15 cellular contexts compared by ENCODE assay signal in the genomic region with DNA sequence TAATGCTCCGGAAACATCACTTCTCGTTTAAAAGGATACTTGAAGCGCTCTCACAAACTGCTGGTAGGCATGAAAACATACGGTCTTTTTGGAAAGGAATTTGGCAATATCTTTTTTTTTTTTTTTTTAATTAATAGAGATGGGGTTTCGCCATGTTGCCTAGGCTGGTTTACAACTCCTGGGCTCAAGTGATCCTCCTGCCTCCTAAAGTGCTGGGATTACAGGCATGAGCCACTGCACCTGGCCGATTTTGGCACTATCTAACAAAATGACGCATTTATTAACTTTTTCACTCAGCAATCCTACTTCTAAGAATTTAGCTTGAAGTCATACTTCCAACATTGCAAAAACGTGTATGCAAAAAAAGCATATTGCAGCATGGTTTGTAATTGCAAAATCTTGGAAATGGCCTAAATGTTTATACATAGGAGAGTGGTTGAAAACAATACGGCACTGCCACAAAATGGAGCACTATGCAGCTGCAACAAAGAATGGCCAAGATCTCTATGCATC. TPM values are rescaled to one million over a fixed set of nuclear protein-coding genes. Genes with fewer than 3 reads are reported as not detected.
A peak's percentile ranks its signal among the peaks of the same experiment; 100 is the strongest.
DNase-seq lines count a peak whose midpoint lies in the region; ATAC-seq and TF ChIP-seq lines count a peak whose summit lies in the region.
"Had no signal": no experiment of that assay in that cellular context is flagged by ENCODE, and none has a peak within 500 bp of the region (broad histone marks: within the 10 kb centered on the region; RNA-seq: fewer than 3 reads in every experiment).

No MANE protein-coding gene starts in this region.

- H3K27ac Mint-ChIP-seq in natural killer cell: peak overlapping the region; percentile 67 to 75
- peak overlapping the region in 1 of 2 donors; percentile 25 for H3K27ac Mint-ChIP-seq in natural killer cell treated with Interleukin-12 subunit alpha and Interleukin-12 subunit beta and Interleukin-15 and Interleukin-18, amount 100 ng/mL, for 72 hours
- H3K27ac Mint-ChIP-seq in central memory CD8-positive, alpha-beta T cell (ENCODE audit: low read depth): peak overlapping the region; percentile 64
- peak overlapping the region in 2 of 3 experiments; percentile 58 to 85 for H3K27ac Mint-ChIP-seq in nephron
- no peak overlapping the region for H3K27ac Mint-ChIP-seq in GM23338

- H3K9me2 ChIP-seq in GM23338 (ENCODE audit: insufficient read depth): no peaks in the 10 kb centered on the region

- peaks cover 6 to 14% of the 10 kb centered on the region in 2 donors for H3K4me1 Mint-ChIP-seq in natural killer cell
- H3K4me1 Mint-ChIP-seq in natural killer cell treated with Interleukin-12 subunit alpha and Interleukin-12 subunit beta and Interleukin-15 and Interleukin-18, amount 100 ng/mL, for 72 hours (ENCODE audit: low read depth in 2 of 2): peaks cover 9 to 14% of the 10 kb centered on the region in 2 donors
- H3K4me1 Mint-ChIP-seq in central memory CD8-positive, alpha-beta T cell: peaks cover 14% of the 10 kb centered on the region
- peaks cover 12% of the 10 kb centered on the region for H3K4me1 Mint-ChIP-seq in nephron
- H3K4me1 Mint-ChIP-seq in GM23338: peaks cover 6% of the 10 kb centered on the region; the same call in 2 of the 3 replicates

- TF ChIP-seq CTCF in natural killer cell (IDR thresholded peaks at IDR 0.05): no peak
- no peak for TF ChIP-seq CTCF in nephron (IDR thresholded peaks at IDR 0.05; ENCODE audit: unreplicated experiment in 3 of 3)
- no peak for TF ChIP-seq CTCF in GM23338 (conservative IDR thresholded peaks at IDR 0.05; ENCODE audit: low read depth in 2 of 2)
- TF ChIP-seq CTCF in colonic mucosa (IDR thresholded peaks at IDR 0.05): no peak

- no peak overlapping the region for H3K9ac ChIP-seq in colonic mucosa (ENCODE audit: low read depth in 2 of 2, low read length in 2 of 2)
- H3K9ac ChIP-seq: BLaER1, KMS-11 had no signal

- intact Hi-C loops in natural killer cell (cut with micrococcal nuclease) (loop anchor here (5.0 to 10.0 kb wide), 3 partner anchors 79 to 343 kb away; partner anchors contain the start of gene ACTR3B), colonic mucosa (cut with DNase I) (no loop called here)

- H3K79me2 ChIP-seq in GM23338 (replicated peaks; ENCODE audit: insufficient read depth): peaks cover 25% of the 10 kb centered on the region

- H3K27me3 Mint-ChIP-seq in natural killer cell (ENCODE audit: low read depth in 2 of 2): no peaks in the 10 kb centered on the region
- H3K27me3 Mint-ChIP-seq in natural killer cell treated with Interleukin-12 subunit alpha and Interleukin-12 subunit beta and Interleukin-15 and Interleukin-18, amount 100 ng/mL, for 72 hours: no peaks in the 10 kb centered on the region
- H3K27me3 Mint-ChIP-seq in central memory CD8-positive, alpha-beta T cell: no peaks in the 10 kb centered on the region
- no peaks in the 10 kb centered on the region for H3K27me3 Mint-ChIP-seq in nephron (ENCODE audit: low read depth)
- H3K27me3 Mint-ChIP-seq in GM23338 (ENCODE audit: insufficient read depth, low read depth, poor library complexity): peaks cover 6% of the 10 kb centered on the region

- H3K27me3 ChIP-seq in GM23338 (ENCODE audit: insufficient read depth) (no peaks in the 10 kb centered on the region), colonic mucosa (no peaks in the 10 kb centered on the region)
- H3K27me3 ChIP-seq: BLaER1, MG63, SJSA1 had no signal

- H3K36me3 ChIP-seq in GM23338 (ENCODE audit: insufficient read depth): no peaks in the 10 kb centered on the region
- H3K36me3 ChIP-seq in colonic mucosa: no peaks in the 10 kb centered on the region
- H3K36me3 ChIP-seq: MG63, SJSA1 had no signal

- H2AFZ ChIP-seq in GM23338: no peak overlapping the region

- H3K9me3 Mint-ChIP-seq in natural killer cell (no peaks in the 10 kb centered on the region), nephron (no peaks in the 10 kb centered on the region), GM23338 (peaks cover 4% of the 10 kb centered on the region; the same call in 1 of the 3 replicates)
- no peaks in the 10 kb centered on the region for H3K9me3 Mint-ChIP-seq in natural killer cell treated with Interleukin-12 subunit alpha and Interleukin-12 subunit beta and Interleukin-15 and Interleukin-18, amount 100 ng/mL, for 72 hours
- H3K9me3 Mint-ChIP-seq in central memory CD8-positive, alpha-beta T cell: no peaks in the 10 kb centered on the region
- H3K9me3 Mint-ChIP-seq: CD8-positive, alpha-beta memory T cell had no signal

- H3K4me3 Mint-ChIP-seq in natural killer cell (no peak overlapping the region), nephron (peak overlapping the region; percentile 74 to 87 (median 83)), GM23338 (no peak overlapping the region)
- H3K4me3 Mint-ChIP-seq in natural killer cell treated with Interleukin-12 subunit alpha and Interleukin-12 subunit beta and Interleukin-15 and Interleukin-18, amount 100 ng/mL, for 72 hours: no peak overlapping the region
- H3K4me3 Mint-ChIP-seq in central memory CD8-positive, alpha-beta T cell: no peak overlapping the region

- no peaks in the 10 kb centered on the region for H3K9me3 ChIP-seq in colonic mucosa
- H3K9me3 ChIP-seq: BLaER1, MG63, SJSA1 had no signal

- H3K4me3 ChIP-seq in GM23338 (no peak overlapping the region), colonic mucosa (no peak overlapping the region)
- H3K4me3 ChIP-seq: BLaER1, MG63, SJSA1 had no signal

- no peak overlapping the region for H3K27ac ChIP-seq in GM23338 (ENCODE audit: low read depth)
- H3K27ac ChIP-seq in colonic mucosa: no peak overlapping the region
- H3K27ac ChIP-seq: BLaER1, KMS-11, SJSA1 had no signal

- H3K4me1 ChIP-seq in GM23338 (ENCODE audit: insufficient read depth): peaks cover 15% of the 10 kb centered on the region
- peaks cover 8% of the 10 kb centered on the region for H3K4me1 ChIP-seq in colonic mucosa
- H3K4me1 ChIP-seq: SJSA1 had no signal

- no peaks in the 10 kb centered on the region for H3F3A ChIP-seq in GM23338 (replicated peaks; ENCODE audit: low read depth)

- DNase-seq in natural killer cell: no peak
- DNase-seq in natural killer cell treated with Interleukin-12 subunit alpha and Interleukin-12 subunit beta and Interleukin-15 and Interleukin-18, amount 100 ng/mL, for 72 hours (ENCODE audit: low spot score): no peak
- DNase-seq in central memory CD8-positive, alpha-beta T cell (ENCODE audit: low spot score in 2 of 2): no peak
- no peak for DNase-seq in UCSD-AML1 (lab: John Stamatoyannopoulos, UW; ENCODE audit: unreplicated experiment)
- no peak for DNase-seq in GM23338 (ENCODE audit: low spot score)
- DNase-seq in colonic mucosa: no peak
- DNase-seq: CD8-positive, alpha-beta memory T cell; MG63; NCI-H2227 treated with DMSO at 0.1 percent for 48 hours; NCI-H526 treated with DMSO at 0.1 percent for 48 hours; RPMI8226 had no signal

- no peaks in the 10 kb centered on the region; the same call in 1 of the 2 replicates for H4K20me1 ChIP-seq in GM23338 (replicated peaks; ENCODE audit: insufficient read depth)
- H4K20me1 ChIP-seq: BLaER1 had no signal

- H3K36me3 Mint-ChIP-seq in natural killer cell (no peaks in the 10 kb centered on the region), nephron (ENCODE audit: low read depth) (no peaks in the 10 kb centered on the region), GM23338 (ENCODE audit: low read depth) (peaks cover 7% of the 10 kb centered on the region; the same call in 2 of the 3 replicates)
- H3K36me3 Mint-ChIP-seq in natural killer cell treated with Interleukin-12 subunit alpha and Interleukin-12 subunit beta and Interleukin-15 and Interleukin-18, amount 100 ng/mL, for 72 hours: no peaks in the 10 kb centered on the region
- peaks cover 7% of the 10 kb centered on the region for H3K36me3 Mint-ChIP-seq in central memory CD8-positive, alpha-beta T cell (ENCODE audit: insufficient read depth)

- no peak overlapping the region for H3K4me2 ChIP-seq in GM23338
- H3K4me2 ChIP-seq: BLaER1, KMS-11 had no signal

- ATAC-seq in natural killer cell (no peak), GM23338 (no peak)
- no peak for ATAC-seq in natural killer cell treated with Interleukin-12 subunit alpha and Interleukin-12 subunit beta and Interleukin-15 and Interleukin-18, amount 100 ng/mL, for 72 hours
- ATAC-seq in central memory CD8-positive, alpha-beta T cell (replicated peaks; ENCODE audit: extremely low read depth, poor library complexity, severe bottlenecking): no peak

TF ChIP-seq in GM23338, 12 proteins besides CTCF, POLR2A, EP300 and RAD21 (continues in another document):
- TF ChIP-seq EZH2 (IDR thresholded peaks at IDR 0.05; ENCODE audit: low read depth, unreplicated experiment) (no peak), ZNF331 (CRISPR knock-in tag; IDR thresholded peaks at IDR 0.05; ENCODE audit: low read depth) (no peak), NANOG (IDR thresholded peaks at IDR 0.05; ENCODE audit: borderline replicate concordance) (no peak), EZH2phosphoT487 (IDR thresholded peaks at IDR 0.05; ENCODE audit: unreplicated experiment) (no peak), STAT1 (IDR thresholded peaks at IDR 0.05; ENCODE audit: unreplicated experiment) (no peak)

RNA-seq across cellular contexts. Expression of gene XRCC2, which starts 2.2 kb away (rescaled TPM):
- total RNA-seq in natural killer cell (1 to 10 TPM; 1.0 to 1.3 (median 1.2) TPM), colonic mucosa (1 to 10 TPM; 1.3 to 7.3 TPM)
- total RNA-seq in natural killer cell treated with Interleukin-12 subunit alpha and Interleukin-12 subunit beta and Interleukin-15 and Interleukin-18, amount 100 ng/mL, for 72 hours: 10 to 100 TPM; 10.1 to 41.2 TPM
- 25.7 and 33.2 TPM in 2 replicates for total RNA-seq in GM23338 (2014; rRNA removed; shearing (Covaris generic))
- 13.4 and 18.9 TPM in 2 replicates for polyA plus RNA-seq in GM23338 (2016; fragmentation: Nextera tagmentation; extraction: Ambion mirVana)

Comparison
In these comparisons a context has a peak if more than half of its experiments do, and no peak if none do; other contexts are left out.
1. H3K4me3 Mint-ChIP-seq: peak in nephron (3 of 3); none in natural killer cell (single experiment), natural killer cell treated with Interleukin-12 subunit alpha and Interleukin-12 subunit beta and Interleukin-15 and Interleukin-18, amount 100 ng/mL, for 72 hours (single experiment), central memory CD8-positive, alpha-beta T cell (single experiment) and GM23338 (single experiment).